15 cellular contexts compared by ENCODE assay signal in genomic region chr19:49920624-49921363, GRCh38. TPM values are rescaled to one million over a fixed set of nuclear protein-coding genes. Genes with fewer than 3 reads are reported as not detected.
DNase-seq lines count a peak whose midpoint lies in the region; ATAC-seq and TF ChIP-seq lines count a peak whose summit lies in the region.
"Had no signal": no experiment of that assay in that cellular context is flagged by ENCODE, and none has a peak within 500 bp of the region (broad histone marks: within the 10 kb centered on the region; RNA-seq: fewer than 3 reads in every experiment).

No MANE protein-coding gene starts in this region.

- peaks cover 58% of the 10 kb centered on the region for H3K36me3 Mint-ChIP-seq in activated CD4-positive, alpha-beta T cell treated with anti-CD3 and anti-CD28 coated beads for 36 hours (ENCODE audit: low read depth)
- H3K36me3 Mint-ChIP-seq in activated B cell treated with CpG ODN at 0.5 μM for 24 hours (ENCODE audit: low read depth) (peaks cover 71% of the 10 kb centered on the region), nephron progenitor cell (ENCODE audit: low read depth) (peaks cover 74% of the 10 kb centered on the region)

- H3K4me1 Mint-ChIP-seq in activated CD4-positive, alpha-beta T cell treated with anti-CD3 and anti-CD28 coated beads for 36 hours: peaks cover 46% of the 10 kb centered on the region
- H3K4me1 Mint-ChIP-seq in activated B cell treated with CpG ODN at 0.5 μM for 24 hours (peaks cover 78% of the 10 kb centered on the region), nephron progenitor cell (peaks cover 47% of the 10 kb centered on the region)

- ATAC-seq in activated CD4-positive, alpha-beta T cell treated with anti-CD3 and anti-CD28 coated beads for 36 hours: peak; percentile 28
- no peak for ATAC-seq in activated B cell treated with CpG ODN at 0.5 μM for 24 hours (ENCODE audit: low read depth)
- no peak for ATAC-seq in HG03280 (IDR thresholded peaks at IDR 0.05; ENCODE audit: unreplicated experiment)

- CTCF ChIA-PET in activated CD4-positive, alpha-beta T cell treated with anti-CD3 and anti-CD28 coated beads for 36 hours (lab: Charles Lee): interaction anchor here (0.9 kb wide), 1 partner anchor 64 kb away, joined by 3 read pairs; no protein-coding TSS in a partner anchor
- CTCF ChIA-PET in activated B cell treated with CpG ODN at 0.5 μM for 24 hours (lab: Charles Lee): no interaction called here

- POLR2A ChIA-PET in activated CD4-positive, alpha-beta T cell treated with anti-CD3 and anti-CD28 coated beads for 36 hours (lab: Charles Lee): interaction anchor here (0.9 kb wide), 1 partner anchor 23 kb away, joined by 3 read pairs; no protein-coding TSS in a partner anchor
- POLR2A ChIA-PET in activated B cell treated with CpG ODN at 0.5 μM for 24 hours (lab: Charles Lee): interaction anchor here (1.3 to 6.7 kb wide), 6 partner anchors 8 to 44 kb away, joined by 4 to 166 read pairs (median 6); partner anchors contain the start of genes AKT1S1, ATF5, NUP62 and TBC1D17

- no peak overlapping the region for H3K4me3 Mint-ChIP-seq in activated CD4-positive, alpha-beta T cell treated with anti-CD3 and anti-CD28 coated beads for 36 hours
- H3K4me3 Mint-ChIP-seq in activated B cell treated with CpG ODN at 0.5 μM for 24 hours (no peak overlapping the region), nephron progenitor cell (no peak overlapping the region)

- TF ChIP-seq CTCF in activated B cell treated with CpG ODN at 0.5 μM for 24 hours (IDR thresholded peaks at IDR 0.05) (no peak), nephron progenitor cell (IDR thresholded peaks at IDR 0.05) (no peak)

- DNase-seq in activated CD4-positive, alpha-beta T cell treated with anti-CD3 and anti-CD28 coated beads for 36 hours: peak; percentile 37
- DNase-seq in activated CD4-positive, alpha-beta T cell treated with anti-CD3 and anti-CD28 coated beads, Interleukin-2, amount 50 U/mL, for 48 hours: no peak
- peak; percentile 9 for DNase-seq in NCI-H1417 treated with DMSO at 0.1 percent for 48 hours (lab: John Stamatoyannopoulos, UW)
- DNase-seq in activated B cell treated with CpG ODN at 0.5 μM for 24 hours: no peak
- DNase-seq in nephron progenitor cell: no peak
- DNase-seq in RKO (ENCODE audit: low spot score): no peak
- DNase-seq in DMS53 treated with DMSO at 0.1 percent for 48 hours (lab: John Stamatoyannopoulos, UW; ENCODE audit: unreplicated experiment): no peak
- DNase-seq: activated CD4-positive, alpha-beta T cell treated with anti-CD3 and anti-CD28 coated beads, Interleukin-2, amount 50 U/mL, for 1 hour; activated effector memory CD4-positive, alpha-beta T cell treated with anti-CD3 and anti-CD28 coated beads, Interleukin-2, amount 50 U/mL, for 16 hours; COR-L47; RPMI8226 had no signal

- peak overlapping the region; percentile 59 for H3K27ac Mint-ChIP-seq in activated CD4-positive, alpha-beta T cell treated with anti-CD3 and anti-CD28 coated beads for 36 hours
- H3K27ac Mint-ChIP-seq in activated B cell treated with CpG ODN at 0.5 μM for 24 hours (peak overlapping the region; percentile 81), nephron progenitor cell (peak overlapping the region; percentile 96)

- H3K9me3 Mint-ChIP-seq in activated CD4-positive, alpha-beta T cell treated with anti-CD3 and anti-CD28 coated beads for 36 hours (ENCODE audit: low read depth): no peaks in the 10 kb centered on the region
- H3K9me3 Mint-ChIP-seq in activated B cell treated with CpG ODN at 0.5 μM for 24 hours: no peaks in the 10 kb centered on the region
- peaks cover 4% of the 10 kb centered on the region for H3K9me3 Mint-ChIP-seq in nephron progenitor cell

- intact Hi-C loops in activated CD4-positive, alpha-beta T cell treated with anti-CD3 and anti-CD28 coated beads for 36 hours (cut with DNase I, micrococcal nuclease): no loop called here
- intact Hi-C loops in activated B cell treated with CpG ODN at 0.5 μM for 24 hours (cut with micrococcal nuclease): no loop called here

- no peaks in the 10 kb centered on the region for H3K27me3 Mint-ChIP-seq in activated CD4-positive, alpha-beta T cell treated with anti-CD3 and anti-CD28 coated beads for 36 hours
- H3K27me3 Mint-ChIP-seq in activated B cell treated with CpG ODN at 0.5 μM for 24 hours (no peaks in the 10 kb centered on the region), nephron progenitor cell (ENCODE audit: low read depth, poor library complexity) (peaks cover 3% of the 10 kb centered on the region)
- H3K27me3 Mint-ChIP-seq: brain had no signal

RNA-seq across cellular contexts. Expression of gene ATF5, which starts 8.2 kb away (rescaled TPM):
- total RNA-seq in activated CD4-positive, alpha-beta T cell treated with anti-CD3 and anti-CD28 coated beads for 36 hours: 10 to 100 TPM; 12.5 to 14.1 TPM
- 198 and 199 TPM in 2 replicates for total RNA-seq in activated B cell treated with CpG ODN at 0.5 μM for 24 hours

RNA-seq across cellular contexts. Expression of gene NUP62, which starts 8.5 kb away (rescaled TPM):
- 100 to 1,000 TPM; 127 to 188 TPM for total RNA-seq in activated CD4-positive, alpha-beta T cell treated with anti-CD3 and anti-CD28 coated beads for 36 hours
- total RNA-seq in activated B cell treated with CpG ODN at 0.5 μM for 24 hours: 96.8 and 114 TPM in 2 replicates

RNA-seq across cellular contexts. Expression of gene IL4I1, which starts 24.1 kb away (rescaled TPM):
- total RNA-seq in activated CD4-positive, alpha-beta T cell treated with anti-CD3 and anti-CD28 coated beads for 36 hours: 10 to 100 TPM; 21.2 to 22.2 TPM
- total RNA-seq in activated B cell treated with CpG ODN at 0.5 μM for 24 hours: 24.0 and 25.5 TPM in 2 replicates
- total RNA-seq: NCI-H460 had no signal

RNA-seq across cellular contexts. Expression of gene SIGLEC11, which starts 40.2 kb away (rescaled TPM):
- not detected for total RNA-seq in activated CD4-positive, alpha-beta T cell treated with anti-CD3 and anti-CD28 coated beads for 36 hours
- not detected in 2 replicates for total RNA-seq in activated B cell treated with CpG ODN at 0.5 μM for 24 hours
- total RNA-seq: NCI-H460; T-helper 2 cell treated with Interferon-gamma antibody and Interleukin-4, amounts not matched to agents 100 ng/mL and 5 ng/mL, for 36 hours had no signal

RNA-seq across cellular contexts. Expression of gene TBC1D17, which starts 43.3 kb away (rescaled TPM):
- 10 to 100 TPM; 29.1 to 29.6 TPM for total RNA-seq in activated CD4-positive, alpha-beta T cell treated with anti-CD3 and anti-CD28 coated beads for 36 hours
- 51.1 and 57.0 TPM in 2 replicates for total RNA-seq in activated B cell treated with CpG ODN at 0.5 μM for 24 hours

Comparison
In these comparisons a context has a peak if more than half of its experiments do, and no peak if none do; other contexts are left out.
1. DNase-seq: peak in activated CD4-positive, alpha-beta T cell treated with anti-CD3 and anti-CD28 coated beads for 36 hours (single experiment) and NCI-H1417 treated with DMSO at 0.1 percent for 48 hours (single experiment); none in activated CD4-positive, alpha-beta T cell treated with anti-CD3 and anti-CD28 coated beads, Interleukin-2, amount 50 U/mL, for 48 hours (0 of 2), activated B cell treated with CpG ODN at 0.5 μM for 24 hours (single experiment), nephron progenitor cell (single experiment), RKO (single experiment) and DMS53 treated with DMSO at 0.1 percent for 48 hours (single experiment).
2. RNA of gene ATF5, which starts 8.2 kb away (total RNA-seq): 198 to 199 TPM in activated B cell treated with CpG ODN at 0.5 μM for 24 hours; 12.5 to 14.1 TPM in activated CD4-positive, alpha-beta T cell treated with anti-CD3 and anti-CD28 coated beads for 36 hours; every median in the first group is over 10 times any median in the second.
3. Peak in every context shown above with its lines, with median percentiles within 50 percentile points of each other: H3K27ac Mint-ChIP-seq.